In genomic region chr2:86336350-86337234, GRCh38 we compare ENCODE assay signal across 2 cellular contexts.
A peak's percentile ranks its signal among the peaks of the same experiment; 100 is the strongest.
TF ChIP-seq lines count a peak whose summit lies in the region.

No MANE protein-coding gene starts in this region.

TF ChIP-seq in HEK293, 187 proteins besides CTCF, POLR2A, EP300 and RAD21 (continued from another document and continues in another):
- no peak for TF ChIP-seq ZNF391 (tag by site-specific recombination; IDR thresholded peaks at IDR 0.05; ENCODE audit: borderline replicate concordance, low read depth)
- no peak for TF ChIP-seq ZNF792 (tag by site-specific recombination; IDR thresholded peaks at IDR 0.05)
- no peak for TF ChIP-seq ZNF175 (tag by site-specific recombination; IDR thresholded peaks at IDR 0.05)
- peak; percentile 44 for TF ChIP-seq ZBTB26 (tag by site-specific recombination; optimal IDR thresholded peaks at IDR 0.05)
- TF ChIP-seq GLIS1 (tag by site-specific recombination; IDR thresholded peaks at IDR 0.05), result peak; percentile 76
- TF ChIP-seq ZIC2 (tag by site-specific recombination; IDR thresholded peaks at IDR 0.05), result 0 out of 2 replicates have a peak, but pooled peaks have one; percentile 11
- peak; percentile 57 for TF ChIP-seq GLIS2 (tag by site-specific recombination; IDR thresholded peaks at IDR 0.05)
- TF ChIP-seq, protein P1, sequence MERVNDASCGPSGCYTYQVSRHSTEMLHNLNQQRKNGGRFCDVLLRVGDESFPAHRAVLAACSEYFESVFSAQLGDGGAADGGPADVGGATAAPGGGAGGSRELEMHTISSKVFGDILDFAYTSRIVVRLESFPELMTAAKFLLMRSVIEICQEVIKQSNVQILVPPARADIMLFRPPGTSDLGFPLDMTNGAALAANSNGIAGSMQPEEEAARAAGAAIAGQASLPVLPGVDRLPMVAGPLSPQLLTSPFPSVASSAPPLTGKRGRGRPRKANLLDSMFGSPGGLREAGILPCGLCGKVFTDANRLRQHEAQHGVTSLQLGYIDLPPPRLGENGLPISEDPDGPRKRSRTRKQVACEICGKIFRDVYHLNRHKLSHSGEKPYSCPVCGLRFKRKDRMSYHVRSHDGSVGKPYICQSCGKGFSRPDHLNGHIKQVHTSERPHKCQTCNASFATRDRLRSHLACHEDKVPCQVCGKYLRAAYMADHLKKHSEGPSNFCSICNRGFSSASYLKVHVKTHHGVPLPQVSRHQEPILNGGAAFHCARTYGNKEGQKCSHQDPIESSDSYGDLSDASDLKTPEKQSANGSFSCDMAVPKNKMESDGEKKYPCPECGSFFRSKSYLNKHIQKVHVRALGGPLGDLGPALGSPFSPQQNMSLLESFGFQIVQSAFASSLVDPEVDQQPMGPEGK (tag by site-specific recombination; IDR thresholded peaks at IDR 0.05), result peak; percentile 25; the same call in 1 of the 2 replicates
- peak; percentile 76 for TF ChIP-seq EGR2 (tag by site-specific recombination; IDR thresholded peaks at IDR 0.05; ENCODE audit: low read depth)
- TF ChIP-seq ZNF596 (tag by site-specific recombination; IDR thresholded peaks at IDR 0.05), result no peak
- TF ChIP-seq FEZF1 (tag by site-specific recombination; IDR thresholded peaks at IDR 0.05), result no peak
- TF ChIP-seq KLF9 (tag by site-specific recombination; IDR thresholded peaks at IDR 0.05; ENCODE audit: low read depth), result peak; percentile 42; the same call in 1 of the 2 replicates
- TF ChIP-seq ZNF626 (tag by site-specific recombination; IDR thresholded peaks at IDR 0.05), result no peak
- no peak for TF ChIP-seq KLF8 (tag by site-specific recombination; IDR thresholded peaks at IDR 0.05)
- TF ChIP-seq ZNF449 (tag by site-specific recombination; IDR thresholded peaks at IDR 0.05), result no peak
- no peak for TF ChIP-seq ZNF639 (tag by site-specific recombination; IDR thresholded peaks at IDR 0.05)
- TF ChIP-seq, protein P2, sequence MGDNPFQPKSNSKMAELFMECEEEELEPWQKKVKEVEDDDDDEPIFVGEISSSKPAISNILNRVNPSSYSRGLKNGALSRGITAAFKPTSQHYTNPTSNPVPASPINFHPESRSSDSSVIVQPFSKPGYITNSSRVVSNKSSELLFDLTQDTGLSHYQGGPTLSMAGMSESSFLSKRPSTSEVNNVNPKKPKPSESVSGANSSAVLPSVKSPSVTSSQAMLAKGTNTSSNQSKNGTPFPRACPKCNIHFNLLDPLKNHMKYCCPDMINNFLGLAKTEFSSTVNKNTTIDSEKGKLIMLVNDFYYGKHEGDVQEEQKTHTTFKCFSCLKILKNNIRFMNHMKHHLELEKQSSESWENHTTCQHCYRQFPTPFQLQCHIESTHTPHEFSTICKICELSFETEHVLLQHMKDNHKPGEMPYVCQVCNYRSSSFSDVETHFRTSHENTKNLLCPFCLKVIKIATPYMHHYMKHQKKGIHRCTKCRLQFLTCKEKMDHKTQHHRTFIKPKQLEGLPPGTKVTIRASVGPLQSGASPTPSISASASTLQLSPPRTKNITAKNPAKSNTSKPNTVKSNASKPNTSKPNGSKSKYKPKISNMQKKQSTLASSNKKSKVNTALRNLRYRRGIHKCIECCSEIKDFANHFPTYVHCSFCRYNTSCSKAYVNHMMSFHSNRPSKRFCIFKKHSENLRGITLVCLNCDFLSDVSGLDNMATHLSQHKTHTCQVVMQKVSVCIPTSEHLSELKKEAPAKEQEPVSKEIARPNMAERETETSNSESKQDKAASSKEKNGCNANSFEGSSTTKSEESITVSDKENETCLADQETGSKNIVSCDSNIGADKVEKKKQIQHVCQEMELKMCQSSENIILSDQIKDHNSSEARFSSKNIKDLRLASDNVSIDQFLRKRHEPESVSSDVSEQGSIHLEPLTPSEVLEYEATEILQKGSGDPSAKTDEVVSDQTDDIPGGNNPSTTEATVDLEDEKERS (tag by site-specific recombination; IDR thresholded peaks at IDR 0.05), result no peak
- peak; percentile 79 for TF ChIP-seq ZNF335 (tag by site-specific recombination; conservative IDR thresholded peaks at IDR 0.05)
- TF ChIP-seq ZNF2 (tag by site-specific recombination; IDR thresholded peaks at IDR 0.05), result no peak
- TF ChIP-seq ZNF184 (tag by site-specific recombination; IDR thresholded peaks at IDR 0.05), result no peak

TF ChIP-seq in GM12878, 131 proteins besides CTCF, POLR2A, EP300 and RAD21:
- TF ChIP-seq MLLT1 (IDR thresholded peaks at IDR 0.05), result 0 out of 2 replicates have a peak, but pooled peaks have one; percentile 47
- TF ChIP-seq, protein P3, sequence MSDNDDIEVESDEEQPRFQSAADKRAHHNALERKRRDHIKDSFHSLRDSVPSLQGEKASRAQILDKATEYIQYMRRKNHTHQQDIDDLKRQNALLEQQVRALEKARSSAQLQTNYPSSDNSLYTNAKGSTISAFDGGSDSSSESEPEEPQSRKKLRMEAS (IDR thresholded peaks at IDR 0.05; ENCODE audit: low read depth, low read length), result no peak
